ENCODE assay signal across 30 cellular contexts in the genomic region with DNA sequence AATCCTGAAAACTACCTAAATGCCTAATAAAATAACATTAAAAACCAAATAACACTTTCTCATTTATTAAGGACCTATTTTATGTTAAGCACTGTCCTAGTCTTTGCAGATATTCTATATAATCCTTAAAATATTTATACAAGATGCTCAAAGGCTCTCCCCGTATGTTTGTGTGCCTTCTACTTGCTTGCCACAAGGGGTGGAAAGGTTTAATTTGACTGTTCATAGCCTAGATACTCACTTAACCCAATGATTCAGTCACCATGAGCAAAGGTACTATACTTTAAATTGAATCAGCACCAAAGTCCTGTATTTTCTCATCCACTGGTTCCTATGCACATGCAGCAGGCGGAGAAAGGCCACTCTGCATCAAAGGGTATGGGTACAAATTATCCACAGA. TPM values are rescaled to one million over a fixed set of nuclear protein-coding genes. Genes with fewer than 3 reads are reported as not detected.
DNase-seq lines count a peak whose midpoint lies in the region; FAIRE-seq and TF ChIP-seq lines count a peak whose summit lies in the region.
"Had no signal": no experiment of that assay in that cellular context is flagged by ENCODE, and none has a peak within 500 bp of the region (broad histone marks: within the 10 kb centered on the region; RNA-seq: fewer than 3 reads in every experiment).

No MANE protein-coding gene starts in this region.

- no peaks in the 10 kb centered on the region for H3F3A ChIP-seq in neural progenitor cell (ENCODE audit: low read depth)

- CTCF ChIA-PET in H1 (lab: Charles Lee; ENCODE audit: partially characterized antibody) (interaction anchor here (1.0 kb wide), 1 partner anchor 8 kb away, joined by 3 read pairs; no protein-coding TSS in a partner anchor), OCI-LY7 (lab: Charles Lee; ENCODE audit: unreplicated experiment) (no interaction called here)

- DNase-seq in NCI-H1436 (lab: John Stamatoyannopoulos, UW) (peak; percentile 18), NCI-H1436 treated with DMSO at 0.1 percent for 48 hours (lab: John Stamatoyannopoulos, UW) (no peak), NAMALWA (ENCODE audit: low spot score) (peak; percentile 5), H1 (ENCODE audit: low read depth in 1 of 2, low spot score in 2 of 2) (no peak), neural progenitor cell (ENCODE audit: low spot score) (no peak), esophagus muscularis mucosa (ENCODE audit: extremely low spot score) (no peak), OCI-LY7 (ENCODE audit: low spot score) (no peak), superior temporal gyrus (ENCODE audit: extremely low spot score) (no peak)
- DNase-seq: activated B cell treated with CpG ODN at 0.5 μM for 24 hours; activated CD4-positive, alpha-beta T cell treated with anti-CD3 and anti-CD28 coated beads, Interleukin-2, amount 50 U/mL, for 4 hours; caudate nucleus; CD8-positive, alpha-beta memory T cell; HFFc6; KBM-7; MM.1S; NCI-H1417 treated with DMSO at 0.1 percent for 48 hours; NCI-H2171 treated with DMSO at 0.1 percent for 48 hours; NCI-H526 treated with DMSO at 0.1 percent for 48 hours; retina; spleen; stimulated activated CD4-positive, alpha-beta T cell treated with anti-CD3 and anti-CD28 coated beads, Interleukin-2, amount 100 ng/mL, for 48 hours; T1000 had no signal

- H3K23ac ChIP-seq in H1 (ENCODE audit: insufficient read length): no peak overlapping the region

- no peak for TF ChIP-seq POLR2A in H1 (IDR thresholded peaks at IDR 0.05; ENCODE audit: control extremely low read depth in 1 of 2, low read depth in 2 of 2, low read length in 2 of 2)
- TF ChIP-seq POLR2A in esophagus muscularis mucosa (IDR thresholded peaks at IDR 0.05; ENCODE audit: low read depth): no peak

- H3K9me3 ChIP-seq in H1 (ENCODE audit: insufficient read depth in 2 of 2, low read depth in 1 of 2, low read length in 1 of 2) (no peaks in the 10 kb centered on the region), neural progenitor cell (ENCODE audit: low read depth) (no peaks in the 10 kb centered on the region), esophagus muscularis mucosa (no peaks in the 10 kb centered on the region), OCI-LY7 (ENCODE audit: low read length) (no peaks in the 10 kb centered on the region)
- H3K9me3 ChIP-seq: suprapubic skin had no signal

- H2AK5ac ChIP-seq in H1 (ENCODE audit: low read depth, low read length): no peak overlapping the region

- H3K36me3 Mint-ChIP-seq in neural progenitor cell: peaks cover 5% of the 10 kb centered on the region
- H3K36me3 Mint-ChIP-seq: activated naive CD4-positive, alpha-beta T cell treated with anti-CD3 and anti-CD28 coated beads, Interleukin-2, amount 50 U/mL, for 24 hours; CD8-positive, alpha-beta memory T cell; stimulated activated effector memory CD8-positive, alpha-beta T cell treated with anti-CD3 and anti-CD28 coated beads, Interleukin-12 subunit alpha, Interleukin-12 subunit beta, amount 100 ng/mL, for 72 hours had no signal

- no peak for TF ChIP-seq EP300 in H1 (IDR thresholded peaks at IDR 0.05; ENCODE audit: borderline replicate concordance in 1 of 2, low read depth in 2 of 2, low read length in 2 of 2)
- TF ChIP-seq EP300 in esophagus muscularis mucosa (IDR thresholded peaks at IDR 0.05): no peak

- TF ChIP-seq CTCF in H1 (IDR thresholded peaks at IDR 0.05; ENCODE audit: control extremely low read depth in 1 of 3, insufficient read depth in 1 of 3, low read depth in 1 of 3, low read length in 3 of 3): peak in 1 of 3 experiments; percentile 32; a peak in 2 of 4 replicates
- TF ChIP-seq CTCF in neural progenitor cell (IDR thresholded peaks at IDR 0.05): peak; percentile 34
- TF ChIP-seq CTCF in esophagus muscularis mucosa (IDR thresholded peaks at IDR 0.05): no peak
- no peak for TF ChIP-seq CTCF in OCI-LY7 (conservative IDR thresholded peaks at IDR 0.05; ENCODE audit: low read length)

- no peak overlapping the region for H3K18ac ChIP-seq in H1 (ENCODE audit: extremely low read depth, low read length)

- H4K5ac ChIP-seq in H1 (ENCODE audit: insufficient read length, low read depth, low read length): no peak overlapping the region

- H3K23me2 ChIP-seq in H1 (ENCODE audit: low read depth, low read length): no peaks in the 10 kb centered on the region

- H3K4me1 ChIP-seq in H1 (replicated peaks in 1 of 4; ENCODE audit: control insufficient read depth in 3 of 4, insufficient read depth in 4 of 4, low read length in 3 of 4) (no peaks in the 10 kb centered on the region), neural progenitor cell (peaks cover 11% of the 10 kb centered on the region), esophagus muscularis mucosa (no peaks in the 10 kb centered on the region), OCI-LY7 (ENCODE audit: insufficient read depth, low read length, poor library complexity, severe bottlenecking) (no peaks in the 10 kb centered on the region)
- H3K4me1 ChIP-seq: spleen, suprapubic skin had no signal

- no peak overlapping the region for H2BK20ac ChIP-seq in H1 (ENCODE audit: low read length)

- no peak overlapping the region for H3K27ac Mint-ChIP-seq in neural progenitor cell
- H3K27ac Mint-ChIP-seq: activated B cell treated with CpG ODN at 0.5 μM for 24 hours; activated naive CD4-positive, alpha-beta T cell treated with anti-CD3 and anti-CD28 coated beads, Interleukin-2, amount 50 U/mL, for 24 hours; activated T-helper 1 cell treated with anti-CD3 and anti-CD28 coated beads, Interleukin-12 subunit alpha, Interleukin-12 subunit beta, Interleukin-2, Interleukin-4 antibody, amounts not matched to agents 30 ng/mL and 10 ng/mL and 1 ng/mL, durations not matched to agents 14 hours and 24 hours and 36 hours; dendritic cell treated with granulocyte-macrophage colony-stimulating factor and Interleukin-4, amounts not matched to agents 40 ng/mL and 50 ng/mL, for 4 days; HFFc6; stimulated activated effector memory CD8-positive, alpha-beta T cell treated with anti-CD3 and anti-CD28 coated beads, Interleukin-12 subunit alpha, Interleukin-12 subunit beta, amount 100 ng/mL, for 72 hours had no signal

- no peak overlapping the region for H2BK5ac ChIP-seq in H1 (ENCODE audit: low read depth, low read length)

- no peaks in the 10 kb centered on the region for H3K9me2 ChIP-seq in OCI-LY7 (ENCODE audit: insufficient read depth, low read length)

- FAIRE-seq in H1 (lab: Jason Lieb, UNC): peak; percentile 84
- FAIRE-seq: endometrium, GM12891, urothelium cell line had no signal

- no peak overlapping the region for H2AFZ ChIP-seq in H1 (ENCODE audit: low read length)
- H2AFZ ChIP-seq in neural progenitor cell (replicated peaks): peak overlapping the region; percentile 9
- no peak overlapping the region for H2AFZ ChIP-seq in OCI-LY7 (ENCODE audit: low read length)

- H3K9me3 Mint-ChIP-seq in neural progenitor cell: no peaks in the 10 kb centered on the region
- H3K9me3 Mint-ChIP-seq: activated naive CD4-positive, alpha-beta T cell treated with anti-CD3 and anti-CD28 coated beads, Interleukin-2, amount 50 U/mL, for 24 hours; activated T-helper 1 cell treated with anti-CD3 and anti-CD28 coated beads, Interleukin-12 subunit alpha, Interleukin-12 subunit beta, Interleukin-2, Interleukin-4 antibody, amounts not matched to agents 30 ng/mL and 10 ng/mL and 1 ng/mL, durations not matched to agents 14 hours and 24 hours and 36 hours had no signal

- POLR2A ChIA-PET in H1 (lab: Charles Lee; ENCODE audit: partially characterized antibody): no interaction called here
- POLR2A ChIA-PET in OCI-LY7 (lab: Charles Lee): no interaction called here

- intact Hi-C loops in esophagus muscularis mucosa (cut with DNase I): no loop called here
- intact Hi-C loops in OCI-LY7 (cut with micrococcal nuclease; ENCODE audit: unreplicated experiment): no loop called here

- H3K27me3 ChIP-seq in H1 (replicated peaks in 1 of 4; ENCODE audit: control insufficient read depth in 3 of 4, extremely low read depth in 1 of 4, insufficient read depth in 3 of 4, low read length in 3 of 4): no peaks in the 10 kb centered on the region
- no peaks in the 10 kb centered on the region for H3K27me3 ChIP-seq in neural progenitor cell
- H3K27me3 ChIP-seq in esophagus muscularis mucosa: no peaks in the 10 kb centered on the region
- H3K27me3 ChIP-seq: spleen, suprapubic skin had no signal

- no peaks in the 10 kb centered on the region for H3K27me3 Mint-ChIP-seq in neural progenitor cell (ENCODE audit: insufficient read depth, low read depth)
- H3K27me3 Mint-ChIP-seq: activated B cell treated with CpG ODN at 0.5 μM for 24 hours; activated naive CD4-positive, alpha-beta T cell treated with anti-CD3 and anti-CD28 coated beads, Interleukin-2, amount 50 U/mL, for 24 hours; CD8-positive, alpha-beta memory T cell; dendritic cell treated with granulocyte-macrophage colony-stimulating factor and Interleukin-4, amounts not matched to agents 40 ng/mL and 50 ng/mL, for 4 days had no signal

- peak; percentile 11 to 31; a peak in 2 of 4 replicates for TF ChIP-seq RAD21 in H1 (IDR thresholded peaks at IDR 0.05 in 1 of 2, conservative IDR thresholded peaks at IDR 0.05 in 1 of 2; ENCODE audit: low read depth in 2 of 2, low read length in 2 of 2)

- no peaks in the 10 kb centered on the region for H3K4me1 Mint-ChIP-seq in neural progenitor cell
- H3K4me1 Mint-ChIP-seq: activated B cell treated with CpG ODN at 0.5 μM for 24 hours; activated naive CD4-positive, alpha-beta T cell treated with anti-CD3 and anti-CD28 coated beads, Interleukin-2, amount 50 U/mL, for 24 hours; CD8-positive, alpha-beta memory T cell; stimulated activated effector memory CD8-positive, alpha-beta T cell treated with anti-CD3 and anti-CD28 coated beads, Interleukin-12 subunit alpha, Interleukin-12 subunit beta, amount 100 ng/mL, for 72 hours had no signal

- H2BK15ac ChIP-seq in H1 (ENCODE audit: low read length): no peak overlapping the region

- no peak overlapping the region for H3K4me3 Mint-ChIP-seq in neural progenitor cell
- H3K4me3 Mint-ChIP-seq: activated B cell treated with CpG ODN at 0.5 μM for 24 hours; activated naive CD4-positive, alpha-beta T cell treated with anti-CD3 and anti-CD28 coated beads, Interleukin-2, amount 50 U/mL, for 24 hours; activated T-helper 1 cell treated with anti-CD3 and anti-CD28 coated beads, Interleukin-12 subunit alpha, Interleukin-12 subunit beta, Interleukin-2, Interleukin-4 antibody, amounts not matched to agents 30 ng/mL and 10 ng/mL and 1 ng/mL, durations not matched to agents 14 hours and 24 hours and 36 hours; CD8-positive, alpha-beta memory T cell; dendritic cell treated with granulocyte-macrophage colony-stimulating factor and Interleukin-4, amounts not matched to agents 40 ng/mL and 50 ng/mL, for 4 days; HFFc6; stimulated activated effector memory CD8-positive, alpha-beta T cell treated with anti-CD3 and anti-CD28 coated beads, Interleukin-12 subunit alpha, Interleukin-12 subunit beta, amount 100 ng/mL, for 72 hours had no signal

- H3K4me3 ChIP-seq in H1 (ENCODE audit: extremely low read depth in 1 of 4, insufficient read depth in 2 of 4, low read depth in 3 of 4, low read length in 4 of 4) (no peak overlapping the region), neural progenitor cell (no peak overlapping the region), esophagus muscularis mucosa (no peak overlapping the region), OCI-LY7 (ENCODE audit: low read depth, low read length, poor library complexity, severe bottlenecking) (no peak overlapping the region)
- H3K4me3 ChIP-seq: spleen, suprapubic skin had no signal

- H4K91ac ChIP-seq in H1 (replicated peaks; ENCODE audit: insufficient read length, low read length): no peak overlapping the region

- H4K20me1 ChIP-seq in H1 (replicated peaks in 1 of 2; ENCODE audit: control insufficient read depth in 1 of 2, insufficient read depth in 2 of 2, low read length in 2 of 2) (no peaks in the 10 kb centered on the region), neural progenitor cell (ENCODE audit: low read depth) (no peaks in the 10 kb centered on the region), OCI-LY7 (ENCODE audit: insufficient read depth, low read length) (no peaks in the 10 kb centered on the region)

- BruUV-seq in OCI-LY7 (replicated peaks; lab: Mats Ljungman, UMichigan): no TSS peak

- no peak overlapping the region for H3K9ac ChIP-seq in H1 (replicated peaks in 1 of 4; ENCODE audit: extremely low read depth in 1 of 4, low read depth in 3 of 4, low read length in 3 of 4)
- no peak overlapping the region for H3K9ac ChIP-seq in neural progenitor cell

- H3K36me3 ChIP-seq in H1 (ENCODE audit: control insufficient read depth in 2 of 4, insufficient read depth in 4 of 4, low read length in 3 of 4) (no peaks in the 10 kb centered on the region), neural progenitor cell (no peaks in the 10 kb centered on the region), esophagus muscularis mucosa (no peaks in the 10 kb centered on the region), OCI-LY7 (ENCODE audit: insufficient read depth, low read length) (no peaks in the 10 kb centered on the region)
- H3K36me3 ChIP-seq: spleen, suprapubic skin had no signal

- H3K4ac ChIP-seq in H1 (replicated peaks; ENCODE audit: insufficient read length, low read depth, low read length): no peak overlapping the region

- H3K56ac ChIP-seq in H1 (replicated peaks; ENCODE audit: insufficient read length, low read depth, low read length): no peak overlapping the region

- H2BK12ac ChIP-seq in H1 (ENCODE audit: low read depth, low read length): no peak overlapping the region

- H3K79me1 ChIP-seq in H1 (ENCODE audit: low read depth, low read length): no peaks in the 10 kb centered on the region

- 91% methylated on average over 2 of the region's 2 CpGs; no CpG with 5 or more reads in 1 of the 2 experiments for WGBS in H1 (ENCODE audit: extremely low coverage in 1 of 2, insufficient coverage in 1 of 2, insufficient read length in 1 of 2, insufficient replicate concordance in 2 of 2, low coverage in 1 of 2, low lambda C conversion rate in 2 of 2, missing lambda C conversion rate in 1 of 2), 2 experiments
- whole genome bisulfite sequencing in esophagus muscularis mucosa: 92% methylated on average over 2 of the region's 2 CpGs

- H2BK120ac ChIP-seq in H1 (replicated peaks; ENCODE audit: low read depth, low read length): no peak overlapping the region

- H3K4me2 ChIP-seq in H1 (ENCODE audit: insufficient read depth in 1 of 2, low read depth in 2 of 2, low read length in 2 of 2): no peak overlapping the region
- no peak overlapping the region for H3K4me2 ChIP-seq in neural progenitor cell
- no peak overlapping the region for H3K4me2 ChIP-seq in OCI-LY7 (ENCODE audit: low read length)

- H4K8ac ChIP-seq in H1 (ENCODE audit: extremely low read depth, insufficient read depth, low read length): no peak overlapping the region

- H3K79me2 ChIP-seq in H1 (ENCODE audit: control insufficient read depth in 1 of 2, insufficient read depth in 2 of 2, low read length in 2 of 2) (no peaks in the 10 kb centered on the region), neural progenitor cell (ENCODE audit: low read depth) (no peaks in the 10 kb centered on the region), OCI-LY7 (ENCODE audit: insufficient read depth, low read depth, low read length) (no peaks in the 10 kb centered on the region)

- no peak overlapping the region for H3K14ac ChIP-seq in H1 (ENCODE audit: insufficient read length)

- no peak overlapping the region for H3K27ac ChIP-seq in H1 (ENCODE audit: low read depth, low read length)
- H3K27ac ChIP-seq in neural progenitor cell: no peak overlapping the region
- H3K27ac ChIP-seq in esophagus muscularis mucosa (replicated peaks in 1 of 4): no peak overlapping the region
- H3K27ac ChIP-seq in OCI-LY7 (ENCODE audit: low read depth, low read length, poor library complexity, severe bottlenecking): no peak overlapping the region
- H3K27ac ChIP-seq: spleen, suprapubic skin had no signal

RNA-seq across cellular contexts. Expression of a gene that starts 32.0 kb away (rescaled TPM):
- 3.8 and 5.7 TPM in 2 replicates for total RNA-seq in H1 (2021; fragmentation: NEBNext Ultra II Directional; extraction: Animal tissue kit (Norgen Biotek cat#: 25700))
- 1.8 and 2.0 TPM in 2 replicates for polyA plus RNA-seq in H1 (2011; rRNA removed)
- polyA plus RNA-seq in H1 (2011; cell fraction: cytosol; rRNA removed): 3.2 TPM
- polyA plus RNA-seq in H1 (2011; cell fraction: nucleus; rRNA removed): 4.2 TPM
- 2.8 to 5.8 TPM (median 4.1 TPM) in 4 replicates for polyA plus RNA-seq in H1 (2012, experiment 1 of 2)
- 2.1 TPM for polyA plus RNA-seq in H1 (2012, experiment 2 of 2)
- 2.1 TPM for polyA plus RNA-seq in H1 (2013, experiment 1 of 2)
- 2.4 TPM for polyA plus RNA-seq in H1 (2013, experiment 2 of 2)
- polyA minus RNA-seq in H1 (2011; rRNA and poly(A)+ RNA removed): 7.3 and 12.3 TPM in 2 replicates
- 1.2 TPM for polyA minus RNA-seq in H1 (2011; cell fraction: cytosol; rRNA and poly(A)+ RNA removed)
- 10.5 TPM for polyA minus RNA-seq in H1 (2011; cell fraction: nucleus; rRNA and poly(A)+ RNA removed)
- total RNA-seq in neural progenitor cell (ENCODE audit: low replicate concordance) (13.3 and 18.0 TPM in 2 replicates), esophagus muscularis mucosa (1 to 10 TPM; 1.2 to 3.0 (median 1.8) TPM), OCI-LY7 (2022) (0.76 and 1.4 TPM in 2 replicates)
- 0.05 TPM in 1 of 2 replicates, not detected in the other for total RNA-seq in OCI-LY7 (2014; rRNA removed; shearing (Covaris generic))
- total RNA-seq: activated T-helper 1 cell treated with anti-CD3 and anti-CD28 coated beads, Interleukin-12 subunit alpha, Interleukin-12 subunit beta, Interleukin-2, Interleukin-4 antibody, amounts not matched to agents 30 ng/mL and 10 ng/mL and 1 ng/mL, durations not matched to agents 14 hours and 24 hours and 36 hours; CD8-positive, alpha-beta memory T cell; HFFc6 had no signal
- polyA plus RNA-seq: CD8-positive, alpha-beta memory T cell had no signal

Comparison
In these comparisons a context has a peak if more than half of its experiments do, and no peak if none do; other contexts are left out.
1. DNase-seq: peak in NCI-H1436 (single experiment) and NAMALWA (single experiment); none in NCI-H1436 treated with DMSO at 0.1 percent for 48 hours (single experiment), H1 (0 of 2), neural progenitor cell (single experiment), esophagus muscularis mucosa (single experiment), OCI-LY7 (single experiment) and superior temporal gyrus (single experiment).